1 cellular context compared by ENCODE assay signal in the genomic region with DNA sequence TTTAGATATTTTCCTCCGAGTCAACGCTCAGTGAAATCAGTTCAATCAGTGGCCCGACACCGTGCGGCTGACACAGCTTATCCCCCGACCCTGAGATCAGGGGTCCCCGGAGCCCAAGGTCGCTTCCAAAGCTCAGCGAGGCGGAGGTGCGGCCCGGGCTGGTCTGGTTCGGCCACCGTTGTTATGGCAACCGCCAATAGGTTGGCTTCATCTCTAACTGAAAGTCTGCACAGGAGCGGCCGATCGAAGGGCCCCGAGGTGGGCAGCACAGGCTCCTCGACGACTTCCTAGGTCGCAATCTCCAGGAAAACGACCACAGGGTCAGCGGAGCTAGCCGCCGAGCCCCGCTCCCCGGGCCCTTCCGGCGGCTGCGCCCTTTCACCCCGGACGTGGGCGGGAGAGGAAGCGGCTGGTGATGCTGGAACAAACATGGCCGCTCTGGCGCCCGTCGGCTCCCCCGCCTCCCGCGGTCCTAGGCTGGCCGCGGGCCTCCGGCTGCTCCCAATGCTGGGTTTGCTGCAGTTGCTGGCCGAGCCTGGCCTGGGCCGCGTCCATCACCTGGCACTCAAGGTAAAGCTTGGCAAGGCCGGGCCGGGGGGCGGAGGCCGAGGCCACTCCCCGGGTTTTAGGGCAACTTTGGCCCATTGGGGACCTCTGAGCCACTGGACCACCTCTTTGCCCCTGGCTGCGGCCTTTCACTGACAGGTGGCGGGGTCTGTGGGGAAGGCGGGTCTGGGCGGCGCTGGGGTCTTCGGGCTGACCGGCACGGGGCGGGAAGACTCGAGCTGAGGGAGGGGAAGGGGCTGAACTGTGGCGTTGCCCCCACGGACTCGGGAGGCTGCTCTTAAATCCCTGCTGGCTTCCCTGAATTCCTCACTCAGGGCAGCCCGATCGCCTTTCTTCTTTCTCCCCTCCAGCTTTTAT.
TF ChIP-seq lines count a peak whose summit lies in the region.

Gene GPR107 (plus strand): TSS at position 403 of the 924 bp plus-strand sequence. CDS start 27 bp downstream, at position 430.

TF ChIP-seq in HepG2, 621 proteins besides CTCF, POLR2A, EP300 and RAD21 (continued from another document and continues in another):
- TF ChIP-seq ARID4A (CRISPR knock-in tag; IDR thresholded peaks at IDR 0.05; ENCODE audit: borderline replicate concordance) (peak; percentile 88; the same call in 1 of the 2 replicates), ZNF768 (CRISPR knock-in tag; IDR thresholded peaks at IDR 0.05) (peak; percentile 64; the same call in 1 of the 2 replicates), ZNF180 (CRISPR knock-in tag; IDR thresholded peaks at IDR 0.05; ENCODE audit: borderline replicate concordance, low read depth) (no peak), ZNF251 (CRISPR knock-in tag; IDR thresholded peaks at IDR 0.05) (no peak), E2F5 (CRISPR knock-in tag; conservative IDR thresholded peaks at IDR 0.05) (peak; percentile 20; the same call in 1 of the 2 replicates), POGK (CRISPR knock-in tag; conservative IDR thresholded peaks at IDR 0.05) (peak; percentile 41; the same call in 1 of the 2 replicates), NFE2L2 (IDR thresholded peaks at IDR 0.05; ENCODE audit: low read length) (no peak), ZBTB3 (CRISPR knock-in tag; IDR thresholded peaks at IDR 0.05; ENCODE audit: borderline replicate concordance, low read depth) (no peak; the same call in 1 of the 2 replicates), ZNF510 (CRISPR knock-in tag; IDR thresholded peaks at IDR 0.05; ENCODE audit: low read depth) (peak; percentile 59; the same call in 1 of the 2 replicates), SRSF4 (IDR thresholded peaks at IDR 0.05; ENCODE audit: low read depth, low read length, poor library complexity, severe bottlenecking) (no peak), HOXD1 (CRISPR knock-in tag; IDR thresholded peaks at IDR 0.05) (no peak), ZMAT3 (CRISPR knock-in tag; conservative IDR thresholded peaks at IDR 0.05) (peak; percentile 51; the same call in 1 of the 2 replicates), MBNL3 (CRISPR knock-in tag; conservative IDR thresholded peaks at IDR 0.05) (no peak), NFIB (CRISPR knock-in tag; IDR thresholded peaks at IDR 0.05; ENCODE audit: borderline replicate concordance) (no peak), ZNF280B (CRISPR knock-in tag; IDR thresholded peaks at IDR 0.05; ENCODE audit: borderline replicate concordance) (peak; percentile 73; the same call in 1 of the 2 replicates), ZNF513 (CRISPR knock-in tag; conservative IDR thresholded peaks at IDR 0.05) (no peak), ZNF335 (CRISPR knock-in tag; IDR thresholded peaks at IDR 0.05) (peak; percentile 53; the same call in 1 of the 2 replicates), ADNP (CRISPR knock-in tag; IDR thresholded peaks at IDR 0.05) (no peak), SCMH1 (CRISPR knock-in tag; IDR thresholded peaks at IDR 0.05; ENCODE audit: borderline replicate concordance) (no peak), SNAPC2 (CRISPR knock-in tag; IDR thresholded peaks at IDR 0.05) (no peak), ZNF75D (CRISPR knock-in tag; IDR thresholded peaks at IDR 0.05; ENCODE audit: borderline replicate concordance) (no peak), RBFOX2 (IDR thresholded peaks at IDR 0.05; ENCODE audit: low read depth, low read length) (peak; percentile 94), ZBTB42 (CRISPR knock-in tag; IDR thresholded peaks at IDR 0.05) (no peak), ZNF580 (CRISPR knock-in tag; IDR thresholded peaks at IDR 0.05; ENCODE audit: borderline replicate concordance, low read depth) (peak; percentile 61; the same call in 1 of the 2 replicates), KLF11 (CRISPR knock-in tag; IDR thresholded peaks at IDR 0.05) (0 out of 2 replicates have a peak, but pooled peaks have one; percentile 69), ARNT2 (CRISPR knock-in tag; IDR thresholded peaks at IDR 0.05; ENCODE audit: low read depth) (peak; percentile 58; the same call in 1 of the 2 replicates), RFX1 (IDR thresholded peaks at IDR 0.05) (peak; percentile 90), ZNF547 (CRISPR knock-in tag; IDR thresholded peaks at IDR 0.05) (no peak; the same call in 1 of the 2 replicates), ZNF337 (CRISPR knock-in tag; IDR thresholded peaks at IDR 0.05; ENCODE audit: borderline replicate concordance, low read depth) (no peak), ZNF3 (CRISPR knock-in tag; IDR thresholded peaks at IDR 0.05) (no peak), THAP7 (CRISPR knock-in tag; IDR thresholded peaks at IDR 0.05) (no peak), KLF12 (CRISPR knock-in tag; IDR thresholded peaks at IDR 0.05; ENCODE audit: borderline replicate concordance) (peak; percentile 64; the same call in 1 of the 2 replicates), RCOR2 (CRISPR knock-in tag; IDR thresholded peaks at IDR 0.05) (no peak), HMG20B (CRISPR knock-in tag; conservative IDR thresholded peaks at IDR 0.05) (no peak), ZBTB43 (CRISPR knock-in tag; conservative IDR thresholded peaks at IDR 0.05) (no peak; the same call in 1 of the 2 replicates), HOXA3 (CRISPR knock-in tag; IDR thresholded peaks at IDR 0.05) (peak; percentile 83), RBAK (CRISPR knock-in tag; IDR thresholded peaks at IDR 0.05) (no peak), FOXP1 (IDR thresholded peaks at IDR 0.05) (no peak), FOXP1 (CRISPR knock-in tag; IDR thresholded peaks at IDR 0.05) (no peak), FOXJ3 (CRISPR knock-in tag; IDR thresholded peaks at IDR 0.05; ENCODE audit: borderline replicate concordance) (no peak), ZNF253 (CRISPR knock-in tag; IDR thresholded peaks at IDR 0.05; ENCODE audit: borderline replicate concordance) (no peak), FOXC1 (CRISPR knock-in tag; IDR thresholded peaks at IDR 0.05; ENCODE audit: borderline replicate concordance) (peak; percentile 48; the same call in 1 of the 2 replicates), REPIN1 (CRISPR knock-in tag; IDR thresholded peaks at IDR 0.05; ENCODE audit: borderline replicate concordance, low read depth) (no peak), SMAD3 (CRISPR knock-in tag; IDR thresholded peaks at IDR 0.05) (peak; percentile 56; the same call in 1 of the 2 replicates), HDAC2 (CRISPR knock-in tag; IDR thresholded peaks at IDR 0.05) (peak; percentile 30), ZNF207 (IDR thresholded peaks at IDR 0.05; ENCODE audit: borderline replicate concordance) (no peak), TEAD3 (CRISPR knock-in tag; optimal IDR thresholded peaks at IDR 0.05; ENCODE audit: borderline replicate concordance) (peak; percentile 11), NBN (conservative IDR thresholded peaks at IDR 0.05) (no peak), RFXAP (CRISPR knock-in tag; IDR thresholded peaks at IDR 0.05; ENCODE audit: borderline replicate concordance) (peak; percentile 59; the same call in 1 of the 2 replicates)
- TF ChIP-seq, protein P1, sequence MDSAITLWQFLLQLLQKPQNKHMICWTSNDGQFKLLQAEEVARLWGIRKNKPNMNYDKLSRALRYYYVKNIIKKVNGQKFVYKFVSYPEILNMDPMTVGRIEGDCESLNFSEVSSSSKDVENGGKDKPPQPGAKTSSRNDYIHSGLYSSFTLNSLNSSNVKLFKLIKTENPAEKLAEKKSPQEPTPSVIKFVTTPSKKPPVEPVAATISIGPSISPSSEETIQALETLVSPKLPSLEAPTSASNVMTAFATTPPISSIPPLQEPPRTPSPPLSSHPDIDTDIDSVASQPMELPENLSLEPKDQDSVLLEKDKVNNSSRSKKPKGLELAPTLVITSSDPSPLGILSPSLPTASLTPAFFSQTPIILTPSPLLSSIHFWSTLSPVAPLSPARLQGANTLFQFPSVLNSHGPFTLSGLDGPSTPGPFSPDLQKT (CRISPR knock-in tag; IDR thresholded peaks at IDR 0.05; ENCODE audit: borderline replicate concordance): no peak
